Comparison of ENCODE assay signal across 1 cellular context in genomic region chr17:2084766-2085647, GRCh38.
TF ChIP-seq lines count a peak whose summit lies in the region.

No MANE protein-coding gene starts in this region.

TF ChIP-seq in HepG2, 621 proteins besides CTCF, POLR2A, EP300 and RAD21:
- TF ChIP-seq SIX4 (CRISPR knock-in tag; IDR thresholded peaks at IDR 0.05) (no peak), ZNF646 (CRISPR knock-in tag; IDR thresholded peaks at IDR 0.05) (peak; percentile 80), ZNF138 (CRISPR knock-in tag; IDR thresholded peaks at IDR 0.05; ENCODE audit: low read depth) (no peak), ZNF616 (CRISPR knock-in tag; IDR thresholded peaks at IDR 0.05; ENCODE audit: low read depth) (no peak), ZNF652 (CRISPR knock-in tag; IDR thresholded peaks at IDR 0.05; ENCODE audit: borderline replicate concordance, low read depth) (no peak), ZNF331 (CRISPR knock-in tag; IDR thresholded peaks at IDR 0.05) (no peak), RXRB (CRISPR knock-in tag; IDR thresholded peaks at IDR 0.05; ENCODE audit: borderline replicate concordance) (no peak), JARID2 (CRISPR knock-in tag; IDR thresholded peaks at IDR 0.05; ENCODE audit: insufficient replicate concordance) (no peak), TBX2 (CRISPR knock-in tag; IDR thresholded peaks at IDR 0.05; ENCODE audit: borderline replicate concordance) (no peak)
- TF ChIP-seq, protein P1, sequence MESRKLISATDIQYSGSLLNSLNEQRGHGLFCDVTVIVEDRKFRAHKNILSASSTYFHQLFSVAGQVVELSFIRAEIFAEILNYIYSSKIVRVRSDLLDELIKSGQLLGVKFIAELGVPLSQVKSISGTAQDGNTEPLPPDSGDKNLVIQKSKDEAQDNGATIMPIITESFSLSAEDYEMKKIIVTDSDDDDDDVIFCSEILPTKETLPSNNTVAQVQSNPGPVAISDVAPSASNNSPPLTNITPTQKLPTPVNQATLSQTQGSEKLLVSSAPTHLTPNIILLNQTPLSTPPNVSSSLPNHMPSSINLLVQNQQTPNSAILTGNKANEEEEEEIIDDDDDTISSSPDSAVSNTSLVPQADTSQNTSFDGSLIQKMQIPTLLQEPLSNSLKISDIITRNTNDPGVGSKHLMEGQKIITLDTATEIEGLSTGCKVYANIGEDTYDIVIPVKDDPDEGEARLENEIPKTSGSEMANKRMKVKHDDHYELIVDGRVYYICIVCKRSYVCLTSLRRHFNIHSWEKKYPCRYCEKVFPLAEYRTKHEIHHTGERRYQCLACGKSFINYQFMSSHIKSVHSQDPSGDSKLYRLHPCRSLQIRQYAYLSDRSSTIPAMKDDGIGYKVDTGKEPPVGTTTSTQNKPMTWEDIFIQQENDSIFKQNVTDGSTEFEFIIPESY (CRISPR knock-in tag; IDR thresholded peaks at IDR 0.05): peak; percentile 98
- TF ChIP-seq, protein P2, sequence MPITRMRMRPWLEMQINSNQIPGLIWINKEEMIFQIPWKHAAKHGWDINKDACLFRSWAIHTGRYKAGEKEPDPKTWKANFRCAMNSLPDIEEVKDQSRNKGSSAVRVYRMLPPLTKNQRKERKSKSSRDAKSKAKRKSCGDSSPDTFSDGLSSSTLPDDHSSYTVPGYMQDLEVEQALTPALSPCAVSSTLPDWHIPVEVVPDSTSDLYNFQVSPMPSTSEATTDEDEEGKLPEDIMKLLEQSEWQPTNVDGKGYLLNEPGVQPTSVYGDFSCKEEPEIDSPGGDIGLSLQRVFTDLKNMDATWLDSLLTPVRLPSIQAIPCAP (CRISPR knock-in tag; IDR thresholded peaks at IDR 0.05; ENCODE audit: low read depth): no peak
